In genomic region chr19:19501798-19502197, GRCh38 we compare ENCODE assay signal across 1 cellular context.
TF ChIP-seq lines count a peak whose summit lies in the region.

No MANE protein-coding gene starts in this region.

TF ChIP-seq in H1, 55 proteins besides CTCF, POLR2A, EP300 and RAD21:
- TF ChIP-seq CHD7 (IDR thresholded peaks at IDR 0.05; ENCODE audit: insufficient replicate concordance, low read length) (no peak), FOSL1 (IDR thresholded peaks at IDR 0.05; ENCODE audit: insufficient read depth, low read depth, low read length) (no peak), SP2 (IDR thresholded peaks at IDR 0.05; ENCODE audit: low read length) (no peak), RBBP5 (IDR thresholded peaks at IDR 0.05; ENCODE audit: borderline replicate concordance, low read depth, low read length) (no peak), SUZ12 (IDR thresholded peaks at IDR 0.05; ENCODE audit: low read length) (no peak), HDAC6 (IDR thresholded peaks at IDR 0.05; ENCODE audit: low read depth, low read length) (no peak), TEAD4 (IDR thresholded peaks at IDR 0.05; ENCODE audit: low read depth, low read length) (no peak)
